Comparison of ENCODE assay signal across 15 cellular contexts in the genomic region with DNA sequence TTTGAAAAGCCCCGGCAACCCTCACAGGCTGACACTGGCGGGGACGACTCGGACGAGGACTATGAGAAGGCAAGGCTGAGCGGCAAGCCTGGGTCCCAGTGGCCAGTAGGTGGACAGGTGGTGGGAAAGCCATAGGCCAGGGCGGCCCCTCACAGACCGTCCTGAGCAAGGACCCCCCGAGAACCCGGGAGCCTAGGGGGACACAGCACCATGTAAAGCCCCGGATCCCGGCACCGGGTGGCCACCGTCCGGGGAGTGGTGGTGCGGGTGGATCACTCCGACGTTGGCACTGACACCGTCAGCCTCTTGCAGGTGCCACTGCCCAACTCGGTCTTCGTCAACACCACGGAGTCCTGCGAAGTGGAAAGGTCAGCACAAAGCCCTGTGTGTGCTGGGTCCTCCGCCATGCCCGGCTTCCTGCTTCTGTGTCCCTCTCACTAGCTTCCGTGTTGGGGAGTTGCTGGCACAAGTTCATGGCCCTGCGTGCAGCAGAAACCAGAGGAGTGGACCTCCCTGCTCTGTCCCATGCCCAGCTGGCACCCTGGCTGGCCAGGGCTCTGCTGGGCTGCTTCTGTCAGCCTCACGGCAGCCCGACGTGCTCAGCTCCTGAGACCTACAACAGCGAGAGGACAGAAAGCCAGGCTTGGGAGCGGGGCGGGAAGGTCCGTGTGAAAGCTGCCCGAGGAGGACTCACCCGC. TPM values are rescaled to one million over a fixed set of nuclear protein-coding genes. Genes with fewer than 3 reads are reported as not detected.
DNase-seq lines count a peak whose midpoint lies in the region; ATAC-seq and TF ChIP-seq lines count a peak whose summit lies in the region.
"Had no signal": no experiment of that assay in that cellular context is flagged by ENCODE, and none has a peak within 500 bp of the region (broad histone marks: within the 10 kb centered on the region; RNA-seq: fewer than 3 reads in every experiment).

No MANE protein-coding gene starts in this region.

- ATAC-seq in body of pancreas, result no peak
- ATAC-seq in naive thymus-derived CD4-positive, alpha-beta T cell, result no peak
- ATAC-seq in HG03378 (IDR thresholded peaks at IDR 0.05; ENCODE audit: unreplicated experiment), result no peak

- H3K4me1 Mint-ChIP-seq in naive thymus-derived CD4-positive, alpha-beta T cell, result peaks cover 12 to 30% (median 21%) of the 10 kb centered on the region in 7 donors
- H3K4me1 Mint-ChIP-seq: nephron had no signal

- H3K4me3 ChIP-seq in left ventricle myocardium inferior (no peak overlapping the region), right atrium auricular region (no peak overlapping the region), body of pancreas (no peak overlapping the region)
- no peak overlapping the region for H3K4me3 ChIP-seq in naive thymus-derived CD4-positive, alpha-beta T cell (ENCODE audit: low read length)
- H3K4me3 ChIP-seq: Peyer's patch had no signal

- H3K27ac ChIP-seq in left ventricle myocardium inferior (replicated peaks), result no peak overlapping the region
- no peak overlapping the region for H3K27ac ChIP-seq in right atrium auricular region
- H3K27ac ChIP-seq in body of pancreas, result no peak overlapping the region
- H3K27ac ChIP-seq in naive thymus-derived CD4-positive, alpha-beta T cell (ENCODE audit: low read depth, low read length), result no peak overlapping the region

- TF ChIP-seq CTCF in left ventricle myocardium inferior (IDR thresholded peaks at IDR 0.05; ENCODE audit: borderline replicate concordance) (no peak), right atrium auricular region (IDR thresholded peaks at IDR 0.05) (no peak), body of pancreas (IDR thresholded peaks at IDR 0.05) (no peak)

- no peaks in the 10 kb centered on the region for H3K27me3 Mint-ChIP-seq in naive thymus-derived CD4-positive, alpha-beta T cell

- peak; percentile 14 for DNase-seq in left ventricle myocardium inferior
- no peak for DNase-seq in right atrium auricular region (ENCODE audit: low spot score)
- peak in 3 of 4 donors; percentile 5 to 11 (median 9) for DNase-seq in body of pancreas
- DNase-seq in naive thymus-derived CD4-positive, alpha-beta T cell, result peak in 2 of 9 donors; percentile 3 to 20
- peak; percentile 38 for DNase-seq in ureter (ENCODE audit: low spot score)
- no peak for DNase-seq in stimulated activated naive CD4-positive, alpha-beta T cell (lab: John Stamatoyannopoulos, UW)
- no peak for DNase-seq in NCI-H2196 (lab: John Stamatoyannopoulos, UW; ENCODE audit: unreplicated experiment)
- DNase-seq: activated CD4-positive, alpha-beta T cell treated with anti-CD3 and anti-CD28 coated beads for 1 hour; H9; IMR-90; NCI-H748 treated with DMSO at 0.1 percent for 48 hours; stimulated activated naive CD4-positive, alpha-beta T cell treated with Interleukin-2 at 50 U/mL for 16 hours had no signal

- TF ChIP-seq POLR2A in body of pancreas (IDR thresholded peaks at IDR 0.05), result no peak

- WGBS in body of pancreas, 2 donors, result 94 to 98% methylated on average over 11 to 27 of the region's 36 CpGs

- H3K27ac Mint-ChIP-seq in naive thymus-derived CD4-positive, alpha-beta T cell, result peak overlapping the region in 6 of 9 donors; percentile 18 to 56 (median 26)
- H3K27ac Mint-ChIP-seq: nephron had no signal

- CTCF ChIA-PET in naive thymus-derived CD4-positive, alpha-beta T cell (lab: Charles Lee), result no interaction called here

- peaks cover 0 to 3% (median 0%) of the 10 kb centered on the region in 11 donors for H3K9me3 Mint-ChIP-seq in naive thymus-derived CD4-positive, alpha-beta T cell
- H3K9me3 Mint-ChIP-seq: H9, nephron had no signal

- POLR2A ChIA-PET in naive thymus-derived CD4-positive, alpha-beta T cell (lab: Charles Lee), result no interaction called here

- H3K27me3 ChIP-seq in left ventricle myocardium inferior (ENCODE audit: low read depth), result no peaks in the 10 kb centered on the region
- no peaks in the 10 kb centered on the region for H3K27me3 ChIP-seq in right atrium auricular region
- no peaks in the 10 kb centered on the region for H3K27me3 ChIP-seq in body of pancreas
- no peaks in the 10 kb centered on the region for H3K27me3 ChIP-seq in naive thymus-derived CD4-positive, alpha-beta T cell (ENCODE audit: control insufficient read depth in 2 of 2, insufficient read depth in 2 of 2, low read length in 2 of 2)
- H3K27me3 ChIP-seq: Peyer's patch had no signal

- intact Hi-C loops in left ventricle myocardium inferior (cut with micrococcal nuclease) (no loop called here), body of pancreas (cut with DNase I) (no loop called here)
- intact Hi-C loops in naive thymus-derived CD4-positive, alpha-beta T cell (cut with micrococcal nuclease), result no loop called here

- no peak overlapping the region for H3K4me3 Mint-ChIP-seq in naive thymus-derived CD4-positive, alpha-beta T cell
- H3K4me3 Mint-ChIP-seq: H9, nephron had no signal

- H3K36me3 Mint-ChIP-seq in naive thymus-derived CD4-positive, alpha-beta T cell, result peaks cover 2 to 18% (median 4%) of the 10 kb centered on the region in 5 donors

- peaks cover 22% of the 10 kb centered on the region for H3K4me1 ChIP-seq in left ventricle myocardium inferior
- H3K4me1 ChIP-seq in right atrium auricular region, result peaks cover 0 to 5% of the 10 kb centered on the region in 2 donors
- H3K4me1 ChIP-seq in body of pancreas, result no peaks in the 10 kb centered on the region
- H3K4me1 ChIP-seq in naive thymus-derived CD4-positive, alpha-beta T cell (ENCODE audit: control insufficient read depth in 2 of 2, insufficient read depth in 2 of 2, low read length in 2 of 2), result peaks cover 25 to 26% of the 10 kb centered on the region in 2 donors

- H3K9me3 ChIP-seq in left ventricle myocardium inferior (replicated peaks), result no peaks in the 10 kb centered on the region
- H3K9me3 ChIP-seq in right atrium auricular region, result no peaks in the 10 kb centered on the region
- H3K9me3 ChIP-seq in body of pancreas, result no peaks in the 10 kb centered on the region
- H3K9me3 ChIP-seq in naive thymus-derived CD4-positive, alpha-beta T cell (ENCODE audit: control insufficient read depth in 2 of 3, low read length in 3 of 3), result no peaks in the 10 kb centered on the region
- H3K9me3 ChIP-seq: Peyer's patch had no signal

- peaks cover 82% of the 10 kb centered on the region for H3K36me3 ChIP-seq in left ventricle myocardium inferior
- peaks cover 62% of the 10 kb centered on the region for H3K36me3 ChIP-seq in right atrium auricular region
- H3K36me3 ChIP-seq in body of pancreas (replicated peaks in 1 of 2; ENCODE audit: insufficient read depth in 1 of 2, low read depth in 2 of 2), result peaks cover 0 to 37% of the 10 kb centered on the region in 2 donors
- peaks cover 0 to 71% (median 5%) of the 10 kb centered on the region in 3 experiments for H3K36me3 ChIP-seq in naive thymus-derived CD4-positive, alpha-beta T cell (ENCODE audit: control insufficient read depth in 2 of 3, insufficient read depth in 3 of 3, low read length in 3 of 3)

RNA-seq across cellular contexts. Expression of a gene that starts 11.9 kb away (rescaled TPM):
- total RNA-seq in left ventricle myocardium inferior (212 TPM), right atrium auricular region (100 to 1,000 TPM; 171 to 196 TPM), body of pancreas (100 to 1,000 TPM in 1 of 2 donors, 10 to 100 TPM in 1; 84.1 to 266 TPM), ureter (416 TPM)
- total RNA-seq in naive thymus-derived CD4-positive, alpha-beta T cell, result 100 to 1,000 TPM; 211 to 300 (median 282) TPM
- 100 to 1,000 TPM; 152 to 164 TPM for polyA plus RNA-seq in naive thymus-derived CD4-positive, alpha-beta T cell

RNA-seq across cellular contexts. Expression of a gene that starts 38.9 kb away (rescaled TPM):
- total RNA-seq in left ventricle myocardium inferior (24.7 TPM), right atrium auricular region (10 to 100 TPM; 20.1 to 25.2 TPM), body of pancreas (10 to 100 TPM; 29.0 to 33.5 TPM), ureter (109 TPM)
- 100 to 1,000 TPM in 1 of 5 experiments, 10 to 100 TPM in 4; 22.7 to 269 (median 59.6) TPM for total RNA-seq in naive thymus-derived CD4-positive, alpha-beta T cell
- 10 to 100 TPM in 1 of 2 donors, 1 to 10 TPM in 1; 5.9 to 11.3 TPM for polyA plus RNA-seq in naive thymus-derived CD4-positive, alpha-beta T cell

Comparison
In these comparisons a context has a peak if more than half of its experiments do, and no peak if none do; other contexts are left out.
1. DNase-seq: peak in left ventricle myocardium inferior (single experiment), body of pancreas (3 of 4) and ureter (single experiment); none in right atrium auricular region (single experiment), stimulated activated naive CD4-positive, alpha-beta T cell (0 of 6) and NCI-H2196 (single experiment).